Comparison of ENCODE assay signal across 9 cellular contexts in the genomic region with DNA sequence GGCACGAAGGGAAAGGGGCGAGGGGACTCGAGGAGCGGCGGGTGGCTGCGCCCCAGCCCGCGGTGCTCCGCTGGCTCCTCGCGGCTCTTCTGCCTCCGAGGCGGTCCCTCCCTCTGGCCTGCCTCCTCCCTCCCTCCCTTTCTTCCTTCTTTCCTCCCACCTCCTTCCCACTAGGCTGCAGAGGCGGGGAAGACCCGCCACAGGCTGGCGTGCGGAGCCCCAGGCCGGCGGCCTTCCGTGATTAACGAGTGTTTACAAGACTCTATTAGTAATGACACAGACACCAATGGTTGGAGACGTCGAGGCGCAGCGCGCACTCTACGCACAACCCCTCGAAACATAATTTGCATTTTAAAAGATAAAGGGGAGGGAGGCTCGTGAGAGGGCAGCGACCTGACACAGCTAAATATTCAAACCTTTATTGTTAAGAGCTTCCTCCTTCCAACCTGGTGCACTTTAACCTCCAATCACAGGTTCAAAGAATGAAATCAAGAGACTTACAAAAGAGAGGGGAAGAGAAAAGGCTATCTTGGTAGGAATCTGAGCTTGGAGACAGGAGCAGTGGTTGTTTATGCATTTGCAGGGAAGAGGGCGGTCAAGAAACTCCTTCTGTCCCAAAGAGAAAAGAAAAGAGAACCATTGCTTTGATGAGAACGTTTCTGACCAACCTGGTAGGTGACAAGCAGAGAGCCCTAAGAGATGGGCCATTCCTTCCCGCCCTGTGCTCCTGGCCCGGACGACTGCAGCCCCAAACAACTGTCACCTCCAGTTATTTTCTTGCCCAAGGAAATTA. TPM values are rescaled to one million over a fixed set of nuclear protein-coding genes. Genes with fewer than 3 reads are reported as not detected.
DNase-seq lines count a peak whose midpoint lies in the region; FAIRE-seq and TF ChIP-seq lines count a peak whose summit lies in the region.
"Had no signal": no experiment of that assay in that cellular context is flagged by ENCODE, and none has a peak within 500 bp of the region (broad histone marks: within the 10 kb centered on the region; RNA-seq: fewer than 3 reads in every experiment).

Gene CDX2 (minus strand): TSS at position 243 of the 793 bp plus-strand sequence. CDS start 309 bp downstream, outside the sequence.

- no peaks in the 10 kb centered on the region for H3K79me2 ChIP-seq in osteoblast (ENCODE audit: insufficient read depth, low read length)

- H3K9me3 ChIP-seq in MG63, result no peaks in the 10 kb centered on the region
- no peaks in the 10 kb centered on the region for H3K9me3 ChIP-seq in osteoblast (ENCODE audit: low read depth, low read length)
- no peaks in the 10 kb centered on the region for H3K9me3 ChIP-seq in esophagus muscularis mucosa

- H3K4me2 ChIP-seq in osteoblast (ENCODE audit: insufficient read depth, low read length), result no peak within 1 kb of the TSS

- H3K27me3 ChIP-seq in MG63 (peaks cover 27% of the 10 kb centered on the region), osteoblast (ENCODE audit: insufficient read depth, low read length) (peaks cover 98% of the 10 kb centered on the region), esophagus muscularis mucosa (peaks cover 0 to 100% (median 70%) of the 10 kb centered on the region in 4 donors)

- TF ChIP-seq POLR2A in esophagus muscularis mucosa (IDR thresholded peaks at IDR 0.05; ENCODE audit: low read depth), result no peak

- DNase-seq in GM13977 (ENCODE audit: low spot score) (peak; percentile 47), MG63 (peak; percentile 10), osteoblast (ENCODE audit: insufficient read length, low spot score, missing footprints) (peak; percentile 85), esophagus muscularis mucosa (ENCODE audit: extremely low spot score) (no peak), putamen (ENCODE audit: low spot score) (no peak)
- DNase-seq in stimulated activated CD4-positive, alpha-beta T cell treated with anti-CD3 and anti-CD28 coated beads, Interleukin-2, amount 100 ng/mL, for 48 hours, result no peak
- DNase-seq: OCI-M1 had no signal

- in situ Hi-C loops in GM13977 (cut with MboI; ENCODE audit: low pct_unique_long_range_greater_than_20kb, low sequenced_read_pairs, unreplicated experiment), result no loop called here

- intact Hi-C loops in esophagus muscularis mucosa (cut with DNase I), result no loop called here

- no peak within 1 kb of the TSS for H2AFZ ChIP-seq in osteoblast (ENCODE audit: low read length)

- H3K4me1 ChIP-seq in osteoblast (ENCODE audit: insufficient read depth, low read length) (no peaks in the 10 kb centered on the region), esophagus muscularis mucosa (peaks cover 7 to 43% (median 35%) of the 10 kb centered on the region in 4 donors)

- TF ChIP-seq EP300 in esophagus muscularis mucosa (IDR thresholded peaks at IDR 0.05), result no peak

- H3K36me3 ChIP-seq in MG63 (no peaks in the 10 kb centered on the region), osteoblast (ENCODE audit: insufficient read depth, low read length) (no peaks in the 10 kb centered on the region), esophagus muscularis mucosa (no peaks in the 10 kb centered on the region)

- H3K4me3 ChIP-seq in MG63 (peak within 1 kb of the TSS; percentile 37), osteoblast (ENCODE audit: insufficient read depth, low read length) (no peak within 1 kb of the TSS), esophagus muscularis mucosa (no peak within 1 kb of the TSS)

- TF ChIP-seq CTCF in GM13977 (IDR thresholded peaks at IDR 0.05; ENCODE audit: extremely low read depth, insufficient read depth, missing control alignments) (no peak), osteoblast (IDR thresholded peaks at IDR 0.05; ENCODE audit: extremely low read depth, low read depth, low read length) (no peak), esophagus muscularis mucosa (IDR thresholded peaks at IDR 0.05) (no peak)

- H4K20me1 ChIP-seq in osteoblast (ENCODE audit: insufficient read depth, low read length), result no peaks in the 10 kb centered on the region

- WGBS in esophagus muscularis mucosa, result 3% methylated on average over 29 of the region's 35 CpGs

- H3K27ac ChIP-seq in osteoblast (ENCODE audit: low read depth, low read length), result no peak within 1 kb of the TSS
- H3K27ac ChIP-seq in esophagus muscularis mucosa (replicated peaks in 1 of 4), result no peak within 1 kb of the TSS

- peak; percentile 14 for FAIRE-seq in colon (lab: Jason Lieb, UNC)

RNA-seq across cellular contexts. Expression of gene CDX2, which starts in this region (rescaled TPM):
- total RNA-seq in MG63 (2014; rRNA removed; shearing (Covaris generic); ENCODE audit: low replicate concordance), result 0.07 TPM in 1 of 2 replicates, not detected in the other
- total RNA-seq in osteoblast, result not detected in 2 replicates
- total RNA-seq in esophagus muscularis mucosa, result under 1 TPM in 1 of 4 donors, not detected in 3; 0.17 TPM
- total RNA-seq: posterior vena cava had no signal

Comparison
In these comparisons a context has a peak if more than half of its experiments do, and no peak if none do; other contexts are left out.
1. Peak in DNase-seq and H3K4me3 ChIP-seq in MG63; RNA of the gene not detected or under 1 TPM.
2. Peak in DNase-seq in osteoblast; RNA of the gene not detected or under 1 TPM.